Comparison of ENCODE assay signal across 1 cellular context in the genomic region with DNA sequence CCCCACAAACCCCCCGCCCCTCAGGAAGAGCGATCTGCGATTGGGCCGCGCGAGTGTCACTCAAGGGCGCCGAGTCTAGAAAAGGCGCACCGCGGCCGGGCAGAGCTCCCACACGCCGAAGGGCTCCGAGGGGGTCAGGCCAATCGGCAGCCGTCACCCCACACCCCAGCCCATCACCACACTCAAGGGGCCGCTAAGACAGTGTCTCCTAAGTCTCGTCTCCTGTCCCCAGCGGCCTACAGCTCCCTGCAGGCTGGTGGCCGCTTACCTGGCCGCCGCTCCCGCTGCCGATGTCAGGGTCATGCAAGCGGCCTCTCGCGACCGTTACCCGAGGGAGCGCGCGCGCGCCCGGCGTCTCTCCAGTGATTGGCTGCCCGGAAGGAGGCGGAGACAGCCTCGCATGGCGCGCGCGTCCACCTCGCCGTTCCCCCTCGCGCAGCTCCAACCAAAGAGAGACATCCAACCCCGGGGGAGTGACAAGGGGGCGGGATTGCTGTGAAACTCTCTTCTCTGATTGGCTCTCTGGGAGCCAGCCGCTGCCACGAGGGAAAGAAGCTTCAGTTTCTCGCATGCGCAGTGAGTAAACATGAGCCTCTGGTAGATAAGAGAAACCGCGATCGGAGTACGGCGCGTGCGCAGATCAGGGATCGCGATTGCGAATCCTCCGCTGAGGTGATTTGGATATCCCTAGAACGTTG.
TF ChIP-seq lines count a peak whose summit lies in the region.

A gene with protein sequence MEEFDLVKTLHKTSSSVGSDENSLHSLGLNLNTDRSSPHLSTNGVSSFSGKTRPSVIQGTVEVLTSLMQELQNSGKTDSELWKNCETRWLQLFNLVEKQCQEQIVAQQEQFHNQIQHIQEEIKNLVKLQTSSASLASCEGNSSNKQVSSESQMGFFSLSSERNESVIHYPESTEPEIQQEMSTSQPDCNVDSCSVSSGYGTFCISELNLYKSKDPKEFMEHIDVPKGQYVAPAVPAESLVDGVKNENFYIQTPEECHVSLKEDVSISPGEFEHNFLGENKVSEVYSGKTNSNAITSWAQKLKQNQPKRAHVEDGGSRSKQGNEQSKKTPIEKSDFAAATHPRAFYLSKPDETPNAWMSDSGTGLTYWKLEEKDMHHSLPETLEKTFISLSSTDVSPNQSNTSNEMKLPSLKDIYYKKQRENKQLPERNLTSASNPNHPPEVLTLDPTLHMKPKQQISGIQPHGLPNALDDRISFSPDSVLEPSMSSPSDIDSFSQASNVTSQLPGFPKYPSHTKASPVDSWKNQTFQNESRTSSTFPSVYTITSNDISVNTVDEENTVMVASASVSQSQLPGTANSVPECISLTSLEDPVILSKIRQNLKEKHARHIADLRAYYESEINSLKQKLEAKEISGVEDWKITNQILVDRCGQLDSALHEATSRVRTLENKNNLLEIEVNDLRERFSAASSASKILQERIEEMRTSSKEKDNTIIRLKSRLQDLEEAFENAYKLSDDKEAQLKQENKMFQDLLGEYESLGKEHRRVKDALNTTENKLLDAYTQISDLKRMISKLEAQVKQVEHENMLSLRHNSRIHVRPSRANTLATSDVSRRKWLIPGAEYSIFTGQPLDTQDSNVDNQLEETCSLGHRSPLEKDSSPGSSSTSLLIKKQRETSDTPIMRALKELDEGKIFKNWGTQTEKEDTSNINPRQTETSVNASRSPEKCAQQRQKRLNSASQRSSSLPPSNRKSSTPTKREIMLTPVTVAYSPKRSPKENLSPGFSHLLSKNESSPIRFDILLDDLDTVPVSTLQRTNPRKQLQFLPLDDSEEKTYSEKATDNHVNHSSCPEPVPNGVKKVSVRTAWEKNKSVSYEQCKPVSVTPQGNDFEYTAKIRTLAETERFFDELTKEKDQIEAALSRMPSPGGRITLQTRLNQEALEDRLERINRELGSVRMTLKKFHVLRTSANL (minus strand): TSS at position 335 of the 698 bp plus-strand sequence. CDS start 2,777 bp downstream, outside the sequence.
A gene (plus strand): TSS at position 630 of the 698 bp plus-strand sequence. CDS start 20,239 bp downstream, outside the sequence.

TF ChIP-seq in HEK293, 187 proteins besides CTCF, POLR2A, EP300 and RAD21 (continued from another document and continues in another):
- TF ChIP-seq, protein P1, sequence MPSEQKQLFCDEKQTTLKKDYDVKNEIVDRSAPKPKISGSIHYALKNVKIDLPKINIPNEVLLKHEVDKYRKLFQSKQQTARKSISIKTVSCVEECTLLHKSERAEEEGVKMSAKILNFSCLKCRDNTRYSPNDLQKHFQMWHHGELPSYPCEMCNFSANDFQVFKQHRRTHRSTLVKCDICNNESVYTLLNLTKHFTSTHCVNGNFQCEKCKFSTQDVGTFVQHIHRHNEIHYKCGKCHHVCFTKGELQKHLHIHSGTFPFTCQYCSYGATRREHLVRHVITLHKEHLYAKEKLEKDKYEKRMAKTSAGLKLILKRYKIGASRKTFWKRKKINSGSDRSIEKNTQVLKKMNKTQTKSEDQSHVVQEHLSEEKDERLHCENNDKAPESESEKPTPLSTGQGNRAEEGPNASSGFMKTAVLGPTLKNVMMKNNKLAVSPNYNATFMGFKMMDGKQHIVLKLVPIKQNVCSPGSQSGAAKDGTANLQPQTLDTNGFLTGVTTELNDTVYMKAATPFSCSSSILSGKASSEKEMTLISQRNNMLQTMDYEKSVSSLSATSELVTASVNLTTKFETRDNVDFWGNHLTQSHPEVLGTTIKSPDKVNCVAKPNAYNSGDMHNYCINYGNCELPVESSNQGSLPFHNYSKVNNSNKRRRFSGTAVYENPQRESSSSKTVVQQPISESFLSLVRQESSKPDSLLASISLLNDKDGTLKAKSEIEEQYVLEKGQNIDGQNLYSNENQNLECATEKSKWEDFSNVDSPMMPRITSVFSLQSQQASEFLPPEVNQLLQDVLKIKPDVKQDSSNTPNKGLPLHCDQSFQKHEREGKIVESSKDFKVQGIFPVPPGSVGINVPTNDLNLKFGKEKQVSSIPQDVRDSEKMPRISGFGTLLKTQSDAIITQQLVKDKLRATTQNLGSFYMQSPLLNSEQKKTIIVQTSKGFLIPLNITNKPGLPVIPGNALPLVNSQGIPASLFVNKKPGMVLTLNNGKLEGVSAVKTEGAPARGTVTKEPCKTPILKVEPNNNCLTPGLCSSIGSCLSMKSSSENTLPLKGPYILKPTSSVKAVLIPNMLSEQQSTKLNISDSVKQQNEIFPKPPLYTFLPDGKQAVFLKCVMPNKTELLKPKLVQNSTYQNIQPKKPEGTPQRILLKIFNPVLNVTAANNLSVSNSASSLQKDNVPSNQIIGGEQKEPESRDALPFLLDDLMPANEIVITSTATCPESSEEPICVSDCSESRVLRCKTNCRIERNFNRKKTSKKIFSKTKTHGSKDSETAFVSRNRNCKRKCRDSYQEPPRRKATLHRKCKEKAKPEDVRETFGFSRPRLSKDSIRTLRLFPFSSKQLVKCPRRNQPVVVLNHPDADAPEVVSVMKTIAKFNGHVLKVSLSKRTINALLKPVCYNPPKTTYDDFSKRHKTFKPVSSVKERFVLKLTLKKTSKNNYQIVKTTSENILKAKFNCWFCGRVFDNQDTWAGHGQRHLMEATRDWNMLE (tag by site-specific recombination; conservative IDR thresholded peaks at IDR 0.05; ENCODE audit: low read depth), result no peak
- TF ChIP-seq ZBTB21 (tag by site-specific recombination; IDR thresholded peaks at IDR 0.05) (0 out of 2 replicates have a peak, but pooled peaks have one; percentile 41), ZNF629 (tag by site-specific recombination; IDR thresholded peaks at IDR 0.05) (peak; percentile 88), ZNF302 (tag by site-specific recombination; IDR thresholded peaks at IDR 0.05; ENCODE audit: low read depth) (no peak), HOXA7 (CRISPR knock-in tag; IDR thresholded peaks at IDR 0.05; ENCODE audit: borderline replicate concordance) (no peak), ZNF121 (tag by site-specific recombination; IDR thresholded peaks at IDR 0.05) (no peak), SP7 (tag by site-specific recombination; IDR thresholded peaks at IDR 0.05) (peak; percentile 96), ZNF76 (tag by site-specific recombination; IDR thresholded peaks at IDR 0.05; ENCODE audit: borderline replicate concordance, low read depth) (peak; percentile 78; the same call in 1 of the 2 replicates), ZEB2 (tag by site-specific recombination; IDR thresholded peaks at IDR 0.05) (peak; percentile 96), ZNF394 (tag by site-specific recombination; IDR thresholded peaks at IDR 0.05; ENCODE audit: borderline replicate concordance) (peak; percentile 82; the same call in 1 of the 2 replicates), ZNF202 (tag by site-specific recombination; IDR thresholded peaks at IDR 0.05; ENCODE audit: borderline replicate concordance) (no peak), BCL11B (tag by site-specific recombination; IDR thresholded peaks at IDR 0.05; ENCODE audit: low read depth) (peak; percentile 97), ZNF585B (tag by site-specific recombination; IDR thresholded peaks at IDR 0.05) (no peak), ZIC2 (tag by site-specific recombination; IDR thresholded peaks at IDR 0.05) (peak; percentile 52), ZNF677 (tag by site-specific recombination; IDR thresholded peaks at IDR 0.05) (no peak), ZNF596 (tag by site-specific recombination; IDR thresholded peaks at IDR 0.05) (no peak), ZNF530 (tag by site-specific recombination; IDR thresholded peaks at IDR 0.05; ENCODE audit: low read depth) (no peak), OSR2 (tag by site-specific recombination; IDR thresholded peaks at IDR 0.05) (peak; percentile 59), KLF1 (tag by site-specific recombination; IDR thresholded peaks at IDR 0.05) (peak; percentile 79), ZNF610 (tag by site-specific recombination; IDR thresholded peaks at IDR 0.05; ENCODE audit: borderline replicate concordance) (peak; percentile 95), ZNF548 (tag by site-specific recombination; IDR thresholded peaks at IDR 0.05) (no peak), ZNF391 (tag by site-specific recombination; IDR thresholded peaks at IDR 0.05; ENCODE audit: borderline replicate concordance, low read depth) (peak; percentile 100), YY1 (tag by site-specific recombination; IDR thresholded peaks at IDR 0.05) (peak; percentile 51; the same call in 1 of the 2 replicates), ZNF169 (tag by site-specific recombination; IDR thresholded peaks at IDR 0.05) (no peak), ZSCAN30 (tag by site-specific recombination; IDR thresholded peaks at IDR 0.05) (peak; percentile 98), ZFHX2 (tag by site-specific recombination; conservative IDR thresholded peaks at IDR 0.05) (peak; percentile 71), ZNF248 (tag by site-specific recombination; IDR thresholded peaks at IDR 0.05) (no peak), ZNF221 (tag by site-specific recombination; IDR thresholded peaks at IDR 0.05; ENCODE audit: borderline replicate concordance) (no peak), ZNF184 (tag by site-specific recombination; IDR thresholded peaks at IDR 0.05) (no peak), ZNF292 (tag by site-specific recombination; IDR thresholded peaks at IDR 0.05; ENCODE audit: borderline replicate concordance, low read depth) (no peak), ZFP37 (tag by site-specific recombination; IDR thresholded peaks at IDR 0.05) (peak; percentile 95), ZNF837 (tag by site-specific recombination; IDR thresholded peaks at IDR 0.05) (peak; percentile 69; the same call in 1 of the 2 replicates), KLF10 (tag by site-specific recombination; IDR thresholded peaks at IDR 0.05) (peak; percentile 91), ZXDB (tag by site-specific recombination; IDR thresholded peaks at IDR 0.05) (peak; percentile 98)
- TF ChIP-seq, protein P2, sequence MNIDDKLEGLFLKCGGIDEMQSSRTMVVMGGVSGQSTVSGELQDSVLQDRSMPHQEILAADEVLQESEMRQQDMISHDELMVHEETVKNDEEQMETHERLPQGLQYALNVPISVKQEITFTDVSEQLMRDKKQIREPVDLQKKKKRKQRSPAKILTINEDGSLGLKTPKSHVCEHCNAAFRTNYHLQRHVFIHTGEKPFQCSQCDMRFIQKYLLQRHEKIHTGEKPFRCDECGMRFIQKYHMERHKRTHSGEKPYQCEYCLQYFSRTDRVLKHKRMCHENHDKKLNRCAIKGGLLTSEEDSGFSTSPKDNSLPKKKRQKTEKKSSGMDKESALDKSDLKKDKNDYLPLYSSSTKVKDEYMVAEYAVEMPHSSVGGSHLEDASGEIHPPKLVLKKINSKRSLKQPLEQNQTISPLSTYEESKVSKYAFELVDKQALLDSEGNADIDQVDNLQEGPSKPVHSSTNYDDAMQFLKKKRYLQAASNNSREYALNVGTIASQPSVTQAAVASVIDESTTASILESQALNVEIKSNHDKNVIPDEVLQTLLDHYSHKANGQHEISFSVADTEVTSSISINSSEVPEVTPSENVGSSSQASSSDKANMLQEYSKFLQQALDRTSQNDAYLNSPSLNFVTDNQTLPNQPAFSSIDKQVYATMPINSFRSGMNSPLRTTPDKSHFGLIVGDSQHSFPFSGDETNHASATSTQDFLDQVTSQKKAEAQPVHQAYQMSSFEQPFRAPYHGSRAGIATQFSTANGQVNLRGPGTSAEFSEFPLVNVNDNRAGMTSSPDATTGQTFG (tag by site-specific recombination; IDR thresholded peaks at IDR 0.05; ENCODE audit: borderline replicate concordance), result no peak; the same call in 1 of the 2 replicates
- TF ChIP-seq, protein P3, sequence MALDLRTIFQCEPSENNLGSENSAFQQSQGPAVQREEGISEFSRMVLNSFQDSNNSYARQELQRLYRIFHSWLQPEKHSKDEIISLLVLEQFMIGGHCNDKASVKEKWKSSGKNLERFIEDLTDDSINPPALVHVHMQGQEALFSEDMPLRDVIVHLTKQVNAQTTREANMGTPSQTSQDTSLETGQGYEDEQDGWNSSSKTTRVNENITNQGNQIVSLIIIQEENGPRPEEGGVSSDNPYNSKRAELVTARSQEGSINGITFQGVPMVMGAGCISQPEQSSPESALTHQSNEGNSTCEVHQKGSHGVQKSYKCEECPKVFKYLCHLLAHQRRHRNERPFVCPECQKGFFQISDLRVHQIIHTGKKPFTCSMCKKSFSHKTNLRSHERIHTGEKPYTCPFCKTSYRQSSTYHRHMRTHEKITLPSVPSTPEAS (tag by site-specific recombination; IDR thresholded peaks at IDR 0.05), result peak; percentile 46; the same call in 1 of the 2 replicates
- TF ChIP-seq, protein P4, sequence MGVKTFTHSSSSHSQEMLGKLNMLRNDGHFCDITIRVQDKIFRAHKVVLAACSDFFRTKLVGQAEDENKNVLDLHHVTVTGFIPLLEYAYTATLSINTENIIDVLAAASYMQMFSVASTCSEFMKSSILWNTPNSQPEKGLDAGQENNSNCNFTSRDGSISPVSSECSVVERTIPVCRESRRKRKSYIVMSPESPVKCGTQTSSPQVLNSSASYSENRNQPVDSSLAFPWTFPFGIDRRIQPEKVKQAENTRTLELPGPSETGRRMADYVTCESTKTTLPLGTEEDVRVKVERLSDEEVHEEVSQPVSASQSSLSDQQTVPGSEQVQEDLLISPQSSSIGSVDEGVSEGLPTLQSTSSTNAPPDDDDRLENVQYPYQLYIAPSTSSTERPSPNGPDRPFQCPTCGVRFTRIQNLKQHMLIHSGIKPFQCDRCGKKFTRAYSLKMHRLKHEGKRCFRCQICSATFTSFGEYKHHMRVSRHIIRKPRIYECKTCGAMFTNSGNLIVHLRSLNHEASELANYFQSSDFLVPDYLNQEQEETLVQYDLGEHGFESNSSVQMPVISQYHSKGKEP (tag by site-specific recombination; IDR thresholded peaks at IDR 0.05), result peak; percentile 43; the same call in 1 of the 2 replicates
- TF ChIP-seq, protein P5, sequence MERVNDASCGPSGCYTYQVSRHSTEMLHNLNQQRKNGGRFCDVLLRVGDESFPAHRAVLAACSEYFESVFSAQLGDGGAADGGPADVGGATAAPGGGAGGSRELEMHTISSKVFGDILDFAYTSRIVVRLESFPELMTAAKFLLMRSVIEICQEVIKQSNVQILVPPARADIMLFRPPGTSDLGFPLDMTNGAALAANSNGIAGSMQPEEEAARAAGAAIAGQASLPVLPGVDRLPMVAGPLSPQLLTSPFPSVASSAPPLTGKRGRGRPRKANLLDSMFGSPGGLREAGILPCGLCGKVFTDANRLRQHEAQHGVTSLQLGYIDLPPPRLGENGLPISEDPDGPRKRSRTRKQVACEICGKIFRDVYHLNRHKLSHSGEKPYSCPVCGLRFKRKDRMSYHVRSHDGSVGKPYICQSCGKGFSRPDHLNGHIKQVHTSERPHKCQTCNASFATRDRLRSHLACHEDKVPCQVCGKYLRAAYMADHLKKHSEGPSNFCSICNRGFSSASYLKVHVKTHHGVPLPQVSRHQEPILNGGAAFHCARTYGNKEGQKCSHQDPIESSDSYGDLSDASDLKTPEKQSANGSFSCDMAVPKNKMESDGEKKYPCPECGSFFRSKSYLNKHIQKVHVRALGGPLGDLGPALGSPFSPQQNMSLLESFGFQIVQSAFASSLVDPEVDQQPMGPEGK (tag by site-specific recombination; IDR thresholded peaks at IDR 0.05), result peak; percentile 86
- TF ChIP-seq, protein P6, sequence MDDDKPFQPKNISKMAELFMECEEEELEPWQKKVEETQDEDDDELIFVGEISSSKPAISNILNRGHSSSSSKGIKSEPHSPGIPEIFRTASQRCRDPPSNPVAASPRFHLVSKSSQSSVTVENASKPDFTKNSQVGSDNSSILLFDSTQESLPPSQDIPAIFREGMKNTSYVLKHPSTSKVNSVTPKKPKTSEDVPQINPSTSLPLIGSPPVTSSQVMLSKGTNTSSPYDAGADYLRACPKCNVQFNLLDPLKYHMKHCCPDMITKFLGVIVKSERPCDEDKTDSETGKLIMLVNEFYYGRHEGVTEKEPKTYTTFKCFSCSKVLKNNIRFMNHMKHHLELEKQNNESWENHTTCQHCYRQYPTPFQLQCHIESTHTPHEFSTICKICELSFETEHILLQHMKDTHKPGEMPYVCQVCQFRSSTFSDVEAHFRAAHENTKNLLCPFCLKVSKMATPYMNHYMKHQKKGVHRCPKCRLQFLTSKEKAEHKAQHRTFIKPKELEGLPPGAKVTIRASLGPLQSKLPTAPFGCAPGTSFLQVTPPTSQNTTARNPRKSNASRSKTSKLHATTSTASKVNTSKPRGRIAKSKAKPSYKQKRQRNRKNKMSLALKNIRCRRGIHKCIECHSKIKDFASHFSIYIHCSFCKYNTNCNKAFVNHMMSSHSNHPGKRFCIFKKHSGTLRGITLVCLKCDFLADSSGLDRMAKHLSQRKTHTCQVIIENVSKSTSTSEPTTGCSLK (tag by site-specific recombination; IDR thresholded peaks at IDR 0.05), result no peak
